Comparison of ENCODE assay signal across 18 cellular contexts in the genomic region with DNA sequence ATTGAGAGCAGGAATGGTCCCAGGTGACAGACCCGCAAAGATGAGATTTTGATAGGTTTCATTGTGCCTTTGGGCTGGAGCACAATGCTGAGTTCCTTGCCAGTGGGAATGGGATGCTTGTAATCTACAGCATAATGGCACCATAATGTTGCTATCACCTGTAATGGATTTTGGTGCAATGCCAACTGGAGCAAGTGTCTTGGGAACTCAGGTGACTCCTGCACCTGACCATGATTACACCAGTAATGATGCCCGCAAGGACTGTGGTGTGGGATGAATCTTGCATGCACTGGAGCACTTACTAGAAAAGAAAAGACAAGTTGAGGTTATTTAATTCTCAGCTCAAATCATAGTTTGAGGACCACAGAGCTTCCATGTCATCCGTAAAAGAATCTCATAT.
DNase-seq lines count a peak whose midpoint lies in the region; ATAC-seq, FAIRE-seq and TF ChIP-seq lines count a peak whose summit lies in the region.
"Had no signal": no experiment of that assay in that cellular context is flagged by ENCODE, and none has a peak within 500 bp of the region (broad histone marks: within the 10 kb centered on the region; RNA-seq: fewer than 3 reads in every experiment).

No MANE protein-coding gene starts in this region.

- H3K23me2 ChIP-seq in H1 (ENCODE audit: low read depth, low read length): no peaks in the 10 kb centered on the region

- no peak overlapping the region for H2BK120ac ChIP-seq in H1 (replicated peaks; ENCODE audit: low read depth, low read length)

- no peak overlapping the region for H3K4me2 ChIP-seq in H1 (ENCODE audit: insufficient read depth in 1 of 2, low read depth in 2 of 2, low read length in 2 of 2)

- no peak for TF ChIP-seq POLR2A in H1 (IDR thresholded peaks at IDR 0.05; ENCODE audit: control extremely low read depth in 1 of 2, low read depth in 2 of 2, low read length in 2 of 2)
- no peak for TF ChIP-seq POLR2A in transverse colon (IDR thresholded peaks at IDR 0.05)

- no peak overlapping the region for H3K4ac ChIP-seq in H1 (replicated peaks; ENCODE audit: insufficient read length, low read depth, low read length)

- H3K79me1 ChIP-seq in H1 (ENCODE audit: low read depth, low read length): no peaks in the 10 kb centered on the region

- H3K4me1 ChIP-seq in H1 (replicated peaks in 1 of 4; ENCODE audit: control insufficient read depth in 3 of 4, insufficient read depth in 4 of 4, low read length in 3 of 4) (0 out of 7 replicates have a peak, but pooled peaks cover 0 to 2% (median 0%) of the 10 kb centered on the region in 4 experiments), transverse colon (no peaks in the 10 kb centered on the region)

- H3K9me3 Mint-ChIP-seq in activated CD4-positive, alpha-beta memory T cell treated with anti-CD3 and anti-CD28 coated beads for 36 hours: no peaks in the 10 kb centered on the region

- 92% methylated on average over 3 of the region's 3 CpGs; no CpG with 5 or more reads in 1 of the 2 experiments for WGBS in H1 (ENCODE audit: extremely low coverage in 1 of 2, insufficient coverage in 1 of 2, insufficient read length in 1 of 2, insufficient replicate concordance in 2 of 2, low coverage in 1 of 2, low lambda C conversion rate in 2 of 2, missing lambda C conversion rate in 1 of 2), 2 experiments
- WGBS in transverse colon (ENCODE audit: low coverage in 1 of 2), 2 donors: 50% methylated on average over 1 to 3 of the region's 3 CpGs

- no peak overlapping the region for H3K4me3 Mint-ChIP-seq in activated CD4-positive, alpha-beta memory T cell treated with anti-CD3 and anti-CD28 coated beads for 36 hours
- H3K4me3 Mint-ChIP-seq: IgD-negative memory B cell had no signal

- intact Hi-C loops in transverse colon (cut with DNase I; ENCODE audit: low total_unique reads): no loop called here
- intact Hi-C loops in activated CD4-positive, alpha-beta memory T cell treated with anti-CD3 and anti-CD28 coated beads for 36 hours (cut with micrococcal nuclease): no loop called here

- H3K14ac ChIP-seq in H1 (ENCODE audit: insufficient read length): no peak overlapping the region

- H3K4me3 ChIP-seq in H1 (ENCODE audit: extremely low read depth in 1 of 4, insufficient read depth in 2 of 4, low read depth in 3 of 4, low read length in 4 of 4): no peak overlapping the region
- no peak overlapping the region for H3K4me3 ChIP-seq in transverse colon
- H3K4me3 ChIP-seq: GM23248, HAP-1 had no signal

- no peak for TF ChIP-seq EP300 in H1 (IDR thresholded peaks at IDR 0.05; ENCODE audit: borderline replicate concordance in 1 of 2, low read depth in 2 of 2, low read length in 2 of 2)
- TF ChIP-seq EP300 in transverse colon (IDR thresholded peaks at IDR 0.05; ENCODE audit: low read depth): no peak

- TF ChIP-seq RAD21 in H1 (IDR thresholded peaks at IDR 0.05 in 1 of 2, conservative IDR thresholded peaks at IDR 0.05 in 1 of 2; ENCODE audit: low read depth in 2 of 2, low read length in 2 of 2): no peak

- H3K56ac ChIP-seq in H1 (replicated peaks; ENCODE audit: insufficient read length, low read depth, low read length): no peak overlapping the region

- peaks cover 0 to 3% of the 10 kb centered on the region in 2 experiments; a peak in 1 of 4 replicates for H3K9me3 ChIP-seq in H1 (ENCODE audit: insufficient read depth in 2 of 2, low read depth in 1 of 2, low read length in 1 of 2)
- H3K9me3 ChIP-seq in transverse colon: no peaks in the 10 kb centered on the region
- H3K9me3 ChIP-seq: HAP-1 had no signal

- no peak overlapping the region for H3K18ac ChIP-seq in H1 (ENCODE audit: extremely low read depth, low read length)

- CTCF ChIA-PET in H1 (lab: Charles Lee; ENCODE audit: partially characterized antibody): interaction anchor here (0.7 to 8.4 kb wide), 28 partner anchors 11 to 361 kb away, joined by 3 to 113 read pairs (median 6); no protein-coding TSS in a partner anchor
- CTCF ChIA-PET in activated CD4-positive, alpha-beta memory T cell treated with anti-CD3 and anti-CD28 coated beads for 36 hours (lab: Charles Lee): no interaction called here

- H3K27me3 ChIP-seq in H1 (replicated peaks in 1 of 4; ENCODE audit: control insufficient read depth in 3 of 4, extremely low read depth in 1 of 4, insufficient read depth in 3 of 4, low read length in 3 of 4): no peaks in the 10 kb centered on the region
- peaks cover 3% of the 10 kb centered on the region for H3K27me3 ChIP-seq in transverse colon

- H4K91ac ChIP-seq in H1 (replicated peaks; ENCODE audit: insufficient read length, low read length): no peak overlapping the region

- H2AFZ ChIP-seq in H1 (ENCODE audit: low read length): no peak overlapping the region
- H2AFZ ChIP-seq: GM23248 had no signal

- in situ Hi-C loops in transverse colon (cut with MboI; ENCODE audit: low pct_ligation_motif_present in 1 of 4, low pct_unique_long_range_greater_than_20kb in 1 of 4, low sequenced_read_pairs in 3 of 4): no loop called here

- DNase-seq in NCI-H2107 treated with DMSO at 0.1 percent for 48 hours (lab: John Stamatoyannopoulos, UW; ENCODE audit: unreplicated experiment): peak; percentile 19
- no peak for DNase-seq in NCI-H2107 (lab: John Stamatoyannopoulos, UW)
- DNase-seq in NCI-H2029 (lab: John Stamatoyannopoulos, UW): peak; percentile 28
- no peak for DNase-seq in H1 (ENCODE audit: low read depth in 1 of 2, low spot score in 2 of 2)
- DNase-seq in transverse colon: peak; percentile 14
- no peak for DNase-seq in activated CD4-positive, alpha-beta memory T cell treated with anti-CD3 and anti-CD28 coated beads for 36 hours
- DNase-seq: AML-193, GM23248, NCI-H187 treated with DMSO at 0.1 percent for 48 hours, NCI-H2227 treated with DMSO at 0.1 percent for 48 hours, NCI-H510A, Right ventricle myocardium superior, T-helper 9 cell had no signal

- H4K20me1 ChIP-seq in H1 (replicated peaks in 1 of 2; ENCODE audit: control insufficient read depth in 1 of 2, insufficient read depth in 2 of 2, low read length in 2 of 2): no peaks in the 10 kb centered on the region

- POLR2A ChIA-PET in H1 (lab: Charles Lee; ENCODE audit: partially characterized antibody): interaction anchor here (1.6 kb wide), 1 partner anchor 174 kb away, joined by 3 read pairs; no protein-coding TSS in a partner anchor
- POLR2A ChIA-PET in activated CD4-positive, alpha-beta memory T cell treated with anti-CD3 and anti-CD28 coated beads for 36 hours (lab: Charles Lee): no interaction called here

- no peaks in the 10 kb centered on the region for H3K36me3 ChIP-seq in H1 (ENCODE audit: control insufficient read depth in 2 of 4, insufficient read depth in 4 of 4, low read length in 3 of 4)
- no peaks in the 10 kb centered on the region for H3K36me3 ChIP-seq in transverse colon

- H3K27ac ChIP-seq in H1 (ENCODE audit: low read depth, low read length) (no peak overlapping the region), transverse colon (no peak overlapping the region)
- H3K27ac ChIP-seq: C4-2B, GM23248 had no signal

- no peaks in the 10 kb centered on the region for H3K4me1 Mint-ChIP-seq in activated CD4-positive, alpha-beta memory T cell treated with anti-CD3 and anti-CD28 coated beads for 36 hours (ENCODE audit: low read depth)
- H3K4me1 Mint-ChIP-seq: IgD-negative memory B cell had no signal

- peaks cover 18% of the 10 kb centered on the region for H3K27me3 Mint-ChIP-seq in activated CD4-positive, alpha-beta memory T cell treated with anti-CD3 and anti-CD28 coated beads for 36 hours

- no peak for ATAC-seq in HG02981 (IDR thresholded peaks at IDR 0.05; ENCODE audit: unreplicated experiment)

- H3K27ac Mint-ChIP-seq in activated CD4-positive, alpha-beta memory T cell treated with anti-CD3 and anti-CD28 coated beads for 36 hours: no peak overlapping the region
- H3K27ac Mint-ChIP-seq: IgD-negative memory B cell had no signal

- H2BK15ac ChIP-seq in H1 (ENCODE audit: low read length): 0 out of 2 replicates have a peak overlapping the region, but pooled peaks have one; percentile 8

- H3K23ac ChIP-seq in H1 (ENCODE audit: insufficient read length): no peak overlapping the region

- H3K79me2 ChIP-seq in H1 (ENCODE audit: control insufficient read depth in 1 of 2, insufficient read depth in 2 of 2, low read length in 2 of 2): no peaks in the 10 kb centered on the region

- peak overlapping the region; percentile 45; the same call in 1 of the 2 replicates for H2BK5ac ChIP-seq in H1 (ENCODE audit: low read depth, low read length)

- TF ChIP-seq CTCF in H1 (IDR thresholded peaks at IDR 0.05; ENCODE audit: control extremely low read depth in 1 of 3, insufficient read depth in 1 of 3, low read depth in 1 of 3, low read length in 3 of 3) (no peak), transverse colon (IDR thresholded peaks at IDR 0.05) (no peak)

- no peak overlapping the region for H4K8ac ChIP-seq in H1 (ENCODE audit: extremely low read depth, insufficient read depth, low read length)

- 0 out of 2 replicates have a peak overlapping the region, but pooled peaks have one; percentile 11 for H2BK12ac ChIP-seq in H1 (ENCODE audit: low read depth, low read length)

- no peak overlapping the region for H3K9ac ChIP-seq in H1 (replicated peaks in 1 of 4; ENCODE audit: extremely low read depth in 1 of 4, low read depth in 3 of 4, low read length in 3 of 4)
- H3K9ac ChIP-seq: GM23248 had no signal

- no peaks in the 10 kb centered on the region for H3K36me3 Mint-ChIP-seq in activated CD4-positive, alpha-beta memory T cell treated with anti-CD3 and anti-CD28 coated beads for 36 hours

- 0 out of 2 replicates have a peak overlapping the region, but pooled peaks have one; percentile 19 for H2AK5ac ChIP-seq in H1 (ENCODE audit: low read depth, low read length)

- H4K5ac ChIP-seq in H1 (ENCODE audit: insufficient read length, low read depth, low read length): no peak overlapping the region

- no peak overlapping the region for H2BK20ac ChIP-seq in H1 (ENCODE audit: low read length)

- no peak for FAIRE-seq in H1 (lab: Jason Lieb, UNC)
- FAIRE-seq: GM12891 had no signal

TF ChIP-seq in H1, 55 proteins besides CTCF, POLR2A, EP300 and RAD21:
- TF ChIP-seq FOSL1 (IDR thresholded peaks at IDR 0.05; ENCODE audit: insufficient read depth, low read depth, low read length) (no peak), SP2 (IDR thresholded peaks at IDR 0.05; ENCODE audit: low read length) (no peak)

Comparison
In these comparisons a context has a peak if more than half of its experiments do, and no peak if none do; other contexts are left out.
1. DNase-seq: peak in NCI-H2107 treated with DMSO at 0.1 percent for 48 hours (single experiment), NCI-H2029 (single experiment) and transverse colon (single experiment); none in NCI-H2107 (single experiment), H1 (0 of 2) and activated CD4-positive, alpha-beta memory T cell treated with anti-CD3 and anti-CD28 coated beads for 36 hours (single experiment).